31 cellular contexts compared by ENCODE assay signal in the genomic region with DNA sequence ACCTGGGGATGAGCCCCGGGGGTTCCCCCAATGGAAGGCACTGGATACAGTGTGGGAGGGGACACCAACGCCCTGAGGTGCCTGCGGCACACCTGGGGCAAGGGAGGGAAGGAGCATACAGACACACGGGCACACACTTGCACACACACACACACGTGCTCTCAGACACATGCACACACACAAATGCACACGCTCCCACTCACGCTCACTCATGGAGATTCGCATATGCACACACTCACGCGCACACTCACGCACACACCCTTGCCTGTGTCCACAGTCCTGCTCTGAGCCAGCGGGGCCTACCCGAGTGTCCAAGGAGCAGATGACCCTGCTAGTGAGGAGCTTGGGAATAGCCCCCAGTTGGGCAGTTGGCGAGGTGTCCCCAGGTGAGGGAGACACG. TPM values are rescaled to one million over a fixed set of nuclear protein-coding genes. Genes with fewer than 3 reads are reported as not detected.
DNase-seq lines count a peak whose midpoint lies in the region; ATAC-seq, FAIRE-seq and TF ChIP-seq lines count a peak whose summit lies in the region.
"Had no signal": no experiment of that assay in that cellular context is flagged by ENCODE, and none has a peak within 500 bp of the region (broad histone marks: within the 10 kb centered on the region; RNA-seq: fewer than 3 reads in every experiment).

No MANE protein-coding gene starts in this region.

- no peak overlapping the region for H3K4me2 ChIP-seq in GM12878 (ENCODE audit: control insufficient read depth, insufficient read depth)
- H3K4me2 ChIP-seq: SK-N-SH had no signal

- intact Hi-C loops in GM12878 (cut with micrococcal nuclease; ENCODE audit: unreplicated experiment) = no loop called here

- no peak for TF ChIP-seq EP300 in GM12878 (IDR thresholded peaks at IDR 0.05; ENCODE audit: borderline replicate concordance in 1 of 2, control insufficient read depth in 1 of 2, low read depth in 2 of 2, low read length in 2 of 2)

- H3K9me3 ChIP-seq in GM12878 (replicated peaks; ENCODE audit: control insufficient read depth, insufficient read depth, low read length) (no peaks in the 10 kb centered on the region), neutrophil (no peaks in the 10 kb centered on the region)
- H3K9me3 ChIP-seq: Caco-2, SK-N-SH had no signal

- no peak overlapping the region for H3K4me3 Mint-ChIP-seq in activated naive CD4-positive, alpha-beta T cell treated with anti-CD3 and anti-CD28 coated beads, Interleukin-2, amount 10 ng/mL, durations not matched to agents 7 days and 5 days
- H3K4me3 Mint-ChIP-seq in activated T-cell treated with anti-CD3 and anti-CD28 coated beads, Interleukin-2, amount 50 U/mL, for 4 hours = no peak overlapping the region
- H3K4me3 Mint-ChIP-seq: CD8-positive, alpha-beta T cell had no signal

- H2AFZ ChIP-seq in GM12878 (ENCODE audit: control insufficient read depth, low read depth, low read length) = no peak overlapping the region

- FAIRE-seq in GM12878 (lab: Jason Lieb, UNC) = no peak
- FAIRE-seq: GM12892, H54 had no signal

- DNase-seq in activated naive CD4-positive, alpha-beta T cell treated with anti-CD3 and anti-CD28 coated beads, Interleukin-2, amount 10 ng/mL, durations not matched to agents 7 days and 5 days = no peak
- no peak for DNase-seq in activated naive CD4-positive, alpha-beta T cell treated with anti-CD3 and anti-CD28 coated beads, Interleukin-2, amount 50 U/mL, for 72 hours (ENCODE audit: low spot score in 2 of 2)
- DNase-seq in GM12878 (ENCODE audit: low read depth, low spot score) (no peak), HuH-7 (ENCODE audit: low spot score) (no peak)
- no peak for DNase-seq in activated T-cell treated with anti-CD3 and anti-CD28 coated beads, Interleukin-2, amount 50 U/mL, for 4 hours
- DNase-seq: ACHN; Caco-2; CD8-positive, alpha-beta T cell; DMS 273 treated with DMSO at 0.1 percent for 48 hours; DMS79; EL; GDM1; KBM-7; MV-4-11; NCI-H1105 treated with DMSO at 0.1 percent for 48 hours; NCI-H146; NCI-H1930; NCI-H2107; NCI-H524 treated with DMSO at 0.1 percent for 48 hours; NCI-H774; PC-3; SK-N-SH had no signal

- H3K9me3 Mint-ChIP-seq in activated naive CD4-positive, alpha-beta T cell treated with anti-CD3 and anti-CD28 coated beads, Interleukin-2, amount 10 ng/mL, durations not matched to agents 7 days and 5 days = no peaks in the 10 kb centered on the region
- no peaks in the 10 kb centered on the region for H3K9me3 Mint-ChIP-seq in activated naive CD4-positive, alpha-beta T cell treated with anti-CD3 and anti-CD28 coated beads, Interleukin-2, amount 50 U/mL, for 72 hours
- no peaks in the 10 kb centered on the region for H3K9me3 Mint-ChIP-seq in activated T-cell treated with anti-CD3 and anti-CD28 coated beads, Interleukin-2, amount 50 U/mL, for 4 hours
- H3K9me3 Mint-ChIP-seq: CD8-positive, alpha-beta T cell had no signal

- no peaks in the 10 kb centered on the region for H3K27me3 ChIP-seq in GM12878 (replicated peaks in 1 of 2; ENCODE audit: control insufficient read depth in 2 of 2, insufficient read depth in 2 of 2, low read length in 1 of 2)
- H3K27me3 ChIP-seq in neutrophil = no peaks in the 10 kb centered on the region

- in situ Hi-C loops in GM12878 (cut with MboI) = loop anchor here (5.0 to 25.0 kb wide), 2 partner anchors 94 to 339 kb away; no protein-coding TSS in a partner anchor

- POLR2A ChIA-PET in GM12878 (lab: Charles Lee) = interaction anchor here (0.7 to 1.3 kb wide), 2 partner anchors 73 to 602 kb away, joined by 3 to 5 read pairs; no protein-coding TSS in a partner anchor

- H3K36me3 ChIP-seq in GM12878 (ENCODE audit: control insufficient read depth in 2 of 2, insufficient read depth in 2 of 2, low read length in 1 of 2) (no peaks in the 10 kb centered on the region), neutrophil (peaks cover 22% of the 10 kb centered on the region)

- peak overlapping the region; percentile 37 for H3K27ac Mint-ChIP-seq in activated naive CD4-positive, alpha-beta T cell treated with anti-CD3 and anti-CD28 coated beads, Interleukin-2, amount 10 ng/mL, durations not matched to agents 7 days and 5 days
- H3K27ac Mint-ChIP-seq in activated naive CD4-positive, alpha-beta T cell treated with anti-CD3 and anti-CD28 coated beads, Interleukin-2, amount 50 U/mL, for 72 hours = no peak overlapping the region
- H3K27ac Mint-ChIP-seq: CD8-positive, alpha-beta T cell had no signal

- H3K27ac ChIP-seq in GM12878 (ENCODE audit: control insufficient read depth, insufficient read depth) = no peak overlapping the region
- peak overlapping the region; percentile 96 for H3K27ac ChIP-seq in neutrophil
- H3K27ac ChIP-seq: 22Rv1 had no signal

- no peak for TF ChIP-seq CTCF in GM12878 (IDR thresholded peaks at IDR 0.05 in 2 of 3, conservative IDR thresholded peaks at IDR 0.05 in 1 of 3; ENCODE audit: control insufficient read depth in 2 of 3, extremely low read depth in 1 of 3, insufficient read depth in 1 of 3, low read depth in 3 of 3, low read length in 3 of 3)
- no peak for TF ChIP-seq CTCF in neutrophil (IDR thresholded peaks at IDR 0.05)

- SMC1A ChIA-PET in GM12878 (lab: Charles Lee; ENCODE audit: uncharacterized antibody, unreplicated experiment) = no interaction called here

- RAD21 ChIA-PET in GM12878 (lab: Charles Lee; ENCODE audit: unreplicated experiment) = no interaction called here

- H3K4me3 ChIP-seq in GM12878 = no peak overlapping the region
- H3K4me3 ChIP-seq in neutrophil (ENCODE audit: low read depth in 1 of 2, low read length in 1 of 2) = peak overlapping the region; percentile 36 to 75

- H3K27me3 Mint-ChIP-seq in activated naive CD4-positive, alpha-beta T cell treated with anti-CD3 and anti-CD28 coated beads, Interleukin-2, amount 10 ng/mL, durations not matched to agents 7 days and 5 days = peaks cover 23% of the 10 kb centered on the region
- H3K27me3 Mint-ChIP-seq in activated T-cell treated with anti-CD3 and anti-CD28 coated beads, Interleukin-2, amount 50 U/mL, for 4 hours (ENCODE audit: low read depth) = peaks cover 4% of the 10 kb centered on the region

- H3K36me3 Mint-ChIP-seq in activated naive CD4-positive, alpha-beta T cell treated with anti-CD3 and anti-CD28 coated beads, Interleukin-2, amount 10 ng/mL, durations not matched to agents 7 days and 5 days = no peaks in the 10 kb centered on the region
- no peaks in the 10 kb centered on the region for H3K36me3 Mint-ChIP-seq in activated naive CD4-positive, alpha-beta T cell treated with anti-CD3 and anti-CD28 coated beads, Interleukin-2, amount 50 U/mL, for 72 hours
- no peaks in the 10 kb centered on the region for H3K36me3 Mint-ChIP-seq in activated T-cell treated with anti-CD3 and anti-CD28 coated beads, Interleukin-2, amount 50 U/mL, for 4 hours (ENCODE audit: insufficient read depth)
- H3K36me3 Mint-ChIP-seq: CD8-positive, alpha-beta T cell had no signal

- no peak for ATAC-seq in activated naive CD4-positive, alpha-beta T cell treated with anti-CD3 and anti-CD28 coated beads, Interleukin-2, amount 50 U/mL, for 72 hours
- no peak for ATAC-seq in GM12878
- no peak for ATAC-seq in GM21619 (IDR thresholded peaks at IDR 0.05; ENCODE audit: unreplicated experiment)
- no peak for ATAC-seq in activated T-cell treated with anti-CD3 and anti-CD28 coated beads, Interleukin-2, amount 50 U/mL, for 4 hours
- ATAC-seq: CD8-positive, alpha-beta T cell; PC-3 had no signal

- no TSS peak for BruUV-seq in GM12878 (replicated peaks; lab: Mats Ljungman, UMichigan)

- H3K4me1 ChIP-seq in GM12878 (ENCODE audit: control insufficient read depth, insufficient read depth, low read length) = no peaks in the 10 kb centered on the region
- H3K4me1 ChIP-seq in neutrophil (ENCODE audit: control insufficient read depth in 1 of 2, insufficient read depth in 1 of 2, low read depth in 1 of 2, low read length in 1 of 2) = peaks cover 84 to 87% of the 10 kb centered on the region in 2 experiments
- H3K4me1 ChIP-seq: Caco-2 had no signal

- no peaks in the 10 kb centered on the region for H3K79me2 ChIP-seq in GM12878 (ENCODE audit: control insufficient read depth, insufficient read depth, low read length)

- no peaks in the 10 kb centered on the region for H3K4me1 Mint-ChIP-seq in activated naive CD4-positive, alpha-beta T cell treated with anti-CD3 and anti-CD28 coated beads, Interleukin-2, amount 10 ng/mL, durations not matched to agents 7 days and 5 days
- H3K4me1 Mint-ChIP-seq in activated T-cell treated with anti-CD3 and anti-CD28 coated beads, Interleukin-2, amount 50 U/mL, for 4 hours (ENCODE audit: low read depth) = no peaks in the 10 kb centered on the region

- no peak for TF ChIP-seq POLR2A in GM12878 (IDR thresholded peaks at IDR 0.05; ENCODE audit: low read depth, low read length)

- CTCF ChIA-PET in activated naive CD4-positive, alpha-beta T cell treated with anti-CD3 and anti-CD28 coated beads, Interleukin-2, amount 10 ng/mL, durations not matched to agents 7 days and 5 days (lab: Charles Lee) = no interaction called here
- CTCF ChIA-PET in GM12878 (lab: Yijun Ruan, JAX) = interaction anchor here (0.6 kb wide), 1 partner anchor 72 kb away, joined by 3 read pairs; no protein-coding TSS in a partner anchor

- 59% methylated on average over 13 of the region's 15 CpGs for WGBS in GM12878 (ENCODE audit: insufficient coverage, insufficient replicate concordance, low lambda C conversion rate, missing lambda C conversion rate)

- H3K9ac ChIP-seq in GM12878 (ENCODE audit: control insufficient read depth, insufficient read depth, low read length) = no peak overlapping the region
- H3K9ac ChIP-seq: SK-N-SH had no signal

- TF ChIP-seq RAD21 in GM12878 (IDR thresholded peaks at IDR 0.05; ENCODE audit: insufficient read depth, low read depth, low read length) = no peak

- H4K20me1 ChIP-seq in GM12878 (ENCODE audit: control insufficient read depth, insufficient read depth) = no peaks in the 10 kb centered on the region

RNA-seq across cellular contexts. Expression of a gene that starts 16.7 kb away (rescaled TPM):
- total RNA-seq in activated naive CD4-positive, alpha-beta T cell treated with anti-CD3 and anti-CD28 coated beads, Interleukin-2, amount 50 U/mL, for 72 hours = not detected
- total RNA-seq in GM12878 (2013; cell fraction: nucleolus; rRNA removed) = not detected in 2 replicates
- not detected in 2 replicates for total RNA-seq in GM12878 (2014; rRNA removed)
- not detected in 2 replicates for total RNA-seq in GM12878 (2014; rRNA removed; fragmentation: Illumina TruSeq; extraction: Trizol)
- not detected in 2 replicates for total RNA-seq in GM12878 (2021)
- not detected for polyA plus RNA-seq in GM12878 (2011; ENCODE audit: low read depth)
- polyA plus RNA-seq in GM12878 (2011; rRNA removed) = not detected in 2 replicates
- not detected in 2 replicates for polyA plus RNA-seq in GM12878 (2011; cell fraction: cytosol; rRNA removed)
- not detected in 2 replicates for polyA plus RNA-seq in GM12878 (2011; cell fraction: nucleus; rRNA removed)
- polyA plus RNA-seq in GM12878 (2012) = not detected in 2 replicates
- polyA plus RNA-seq in GM12878 (2014; fragmentation: Illumina TruSeq; extraction: Trizol) = not detected in 2 replicates
- not detected for polyA plus RNA-seq in GM12878 (2014; fragmentation: Nextera tagmentation; extraction: Ambion mirVana)
- polyA plus RNA-seq in GM12878 (2014; rRNA removed) = not detected in 2 replicates
- polyA plus RNA-seq in GM12878 (2016; fragmentation: Nextera tagmentation; extraction: Ambion mirVana) = not detected
- polyA minus RNA-seq in GM12878 (2011; rRNA and poly(A)+ RNA removed) = not detected in 2 replicates
- not detected in 2 replicates for polyA minus RNA-seq in GM12878 (2011; cell fraction: cytosol; rRNA and poly(A)+ RNA removed)
- not detected in 2 replicates for polyA minus RNA-seq in GM12878 (2011; cell fraction: nucleus; rRNA and poly(A)+ RNA removed)
- total RNA-seq in activated T-cell treated with anti-CD3 and anti-CD28 coated beads, Interleukin-2, amount 50 U/mL, for 4 hours = not detected
- total RNA-seq: Caco-2; CD8-positive, alpha-beta T cell; HT-29; LHCN-M2; MCF 10A; PC-3 had no signal
- polyA plus RNA-seq: BJ, SK-N-SH had no signal

RNA-seq across cellular contexts. Expression of a gene that starts 17.4 kb away (rescaled TPM):
- total RNA-seq in activated naive CD4-positive, alpha-beta T cell treated with anti-CD3 and anti-CD28 coated beads, Interleukin-2, amount 50 U/mL, for 72 hours = under 1 TPM; 0.30 to 0.72 TPM
- not detected in 2 replicates for total RNA-seq in GM12878 (2013; cell fraction: nucleolus; rRNA removed)
- 0.05 TPM in 1 of 2 replicates, not detected in the other for total RNA-seq in GM12878 (2014; rRNA removed)
- total RNA-seq in GM12878 (2014; rRNA removed; fragmentation: Illumina TruSeq; extraction: Trizol) = not detected in 2 replicates
- total RNA-seq in GM12878 (2021) = not detected in 2 replicates
- not detected for polyA plus RNA-seq in GM12878 (2011; ENCODE audit: low read depth)
- 0.04 and 0.09 TPM in 2 replicates for polyA plus RNA-seq in GM12878 (2011; rRNA removed)
- polyA plus RNA-seq in GM12878 (2011; cell fraction: cytosol; rRNA removed) = 0.05 and 0.07 TPM in 2 replicates
- polyA plus RNA-seq in GM12878 (2011; cell fraction: nucleus; rRNA removed) = 0.25 and 0.28 TPM in 2 replicates
- 0.10 TPM in 1 of 2 replicates, not detected in the other for polyA plus RNA-seq in GM12878 (2012)
- polyA plus RNA-seq in GM12878 (2014; fragmentation: Illumina TruSeq; extraction: Trizol) = not detected in 2 replicates
- polyA plus RNA-seq in GM12878 (2014; fragmentation: Nextera tagmentation; extraction: Ambion mirVana) = not detected
- 0.01 TPM in 1 of 2 replicates, not detected in the other for polyA plus RNA-seq in GM12878 (2014; rRNA removed)
- polyA plus RNA-seq in GM12878 (2016; fragmentation: Nextera tagmentation; extraction: Ambion mirVana) = not detected
- polyA minus RNA-seq in GM12878 (2011; rRNA and poly(A)+ RNA removed) = not detected in 2 replicates
- polyA minus RNA-seq in GM12878 (2011; cell fraction: cytosol; rRNA and poly(A)+ RNA removed) = 0.67 and 1.8 TPM in 2 replicates
- polyA minus RNA-seq in GM12878 (2011; cell fraction: nucleus; rRNA and poly(A)+ RNA removed) = 0.12 and 1.1 TPM in 2 replicates
- 1 to 10 TPM in 1 of 3 donors, under 1 TPM in 2; 0.46 to 3.8 (median 0.87) TPM for total RNA-seq in activated T-cell treated with anti-CD3 and anti-CD28 coated beads, Interleukin-2, amount 50 U/mL, for 4 hours
